ENCODE assay signal across 13 cellular contexts in the genomic region with DNA sequence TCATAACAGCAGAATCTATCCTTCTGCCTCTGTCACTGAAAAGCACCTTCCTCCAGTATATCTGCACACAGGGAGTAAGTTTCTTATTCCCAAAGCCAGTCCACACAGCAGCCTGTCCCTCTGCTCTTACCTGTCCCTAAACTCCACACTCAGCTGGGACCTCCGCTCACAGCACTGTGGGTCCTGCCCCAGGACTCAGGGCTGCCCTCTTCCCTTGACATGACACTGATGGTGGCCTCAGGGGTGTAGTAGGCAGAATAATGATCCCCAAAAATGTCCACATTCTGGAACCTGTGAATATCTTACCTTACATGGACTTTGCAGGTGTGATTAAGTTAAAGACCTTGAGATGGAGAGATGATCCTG. TPM values are rescaled to one million over a fixed set of nuclear protein-coding genes. Genes with fewer than 3 reads are reported as not detected.
A peak's percentile ranks its signal among the peaks of the same experiment; 100 is the strongest.
DNase-seq lines count a peak whose midpoint lies in the region; ATAC-seq and TF ChIP-seq lines count a peak whose summit lies in the region.
"Had no signal": no experiment of that assay in that cellular context is flagged by ENCODE, and none has a peak within 500 bp of the region (broad histone marks: within the 10 kb centered on the region; RNA-seq: fewer than 3 reads in every experiment).

No MANE protein-coding gene starts in this region.

- H3K9me3 ChIP-seq in DOHH2 (ENCODE audit: control insufficient read depth, insufficient read depth, low read length) (no peaks in the 10 kb centered on the region), Panc1 (ENCODE audit: control insufficient read depth, insufficient read depth, low read depth, low read length) (no peaks in the 10 kb centered on the region), smooth muscle cell (replicated peaks; ENCODE audit: low read depth) (no peaks in the 10 kb centered on the region), upper lobe of right lung (no peaks in the 10 kb centered on the region)

- intact Hi-C loops in Panc1 (cut with micrococcal nuclease; ENCODE audit: unreplicated experiment), result no loop called here
- intact Hi-C loops in upper lobe of right lung (cut with DNase I), result no loop called here

- peak overlapping the region; percentile 60 to 96 for H3K27ac Mint-ChIP-seq in effector memory CD8-positive, alpha-beta T cell

- H3K27ac ChIP-seq in DOHH2 (ENCODE audit: low read depth, low read length), result peak overlapping the region; percentile 25; the same call in 1 of the 2 replicates
- peak overlapping the region; percentile 99 for H3K27ac ChIP-seq in Panc1 (ENCODE audit: low read length)
- H3K27ac ChIP-seq in smooth muscle cell (ENCODE audit: low read depth), result no peak overlapping the region
- H3K27ac ChIP-seq in upper lobe of right lung, result no peak overlapping the region
- H3K27ac ChIP-seq: foreskin keratinocyte had no signal

- WGBS in smooth muscle cell (ENCODE audit: low lambda C conversion rate), result 96% methylated on average over 1 of the region's 1 CpG

- peak overlapping the region; percentile 56 for H3K4me2 ChIP-seq in DOHH2 (ENCODE audit: low read length)
- peak overlapping the region; percentile 4 for H3K4me2 ChIP-seq in smooth muscle cell

- no peaks in the 10 kb centered on the region for H3K9me3 Mint-ChIP-seq in effector memory CD8-positive, alpha-beta T cell

- H3K79me2 ChIP-seq in DOHH2 (ENCODE audit: control insufficient read depth, low read length) (no peaks in the 10 kb centered on the region), smooth muscle cell (ENCODE audit: low read depth) (no peaks in the 10 kb centered on the region)

- H3K4me3 ChIP-seq in DOHH2 (ENCODE audit: low read length) (peak overlapping the region; percentile 15), Panc1 (ENCODE audit: low read depth in 2 of 2, low read length in 2 of 2) (no peak overlapping the region), smooth muscle cell (no peak overlapping the region), upper lobe of right lung (no peak overlapping the region)
- H3K4me3 ChIP-seq: dorsolateral prefrontal cortex had no signal

- H3K27me3 ChIP-seq in DOHH2 (ENCODE audit: control insufficient read depth, low read length) (peaks cover 47% of the 10 kb centered on the region), Panc1 (ENCODE audit: control insufficient read depth, insufficient read depth, low read length) (no peaks in the 10 kb centered on the region), smooth muscle cell (ENCODE audit: low read depth) (no peaks in the 10 kb centered on the region), upper lobe of right lung (no peaks in the 10 kb centered on the region)
- H3K27me3 ChIP-seq: dorsolateral prefrontal cortex, foreskin keratinocyte had no signal

- POLR2A ChIA-PET in Panc1 (lab: Charles Lee), result no interaction called here

- peaks cover 53% of the 10 kb centered on the region for H3K4me1 ChIP-seq in DOHH2 (ENCODE audit: control insufficient read depth, low read length)
- peaks cover 79% of the 10 kb centered on the region for H3K4me1 ChIP-seq in Panc1 (ENCODE audit: control insufficient read depth, insufficient read depth, low read length)
- peaks cover 39% of the 10 kb centered on the region for H3K4me1 ChIP-seq in smooth muscle cell (ENCODE audit: low read depth)
- H3K4me1 ChIP-seq in upper lobe of right lung, result peaks cover 54% of the 10 kb centered on the region

- peaks cover 72 to 88% of the 10 kb centered on the region in 2 donors for H3K4me1 Mint-ChIP-seq in effector memory CD8-positive, alpha-beta T cell (ENCODE audit: low read depth in 2 of 2)

- H3F3A ChIP-seq in DOHH2 (ENCODE audit: control insufficient read depth, insufficient read depth), result peaks cover 16% of the 10 kb centered on the region
- peaks cover 23% of the 10 kb centered on the region for H3F3A ChIP-seq in smooth muscle cell (ENCODE audit: low read depth)

- no peak overlapping the region for H2AFZ ChIP-seq in smooth muscle cell (ENCODE audit: low read depth)

- no peaks in the 10 kb centered on the region for H3K9me2 ChIP-seq in DOHH2 (replicated peaks; ENCODE audit: control insufficient read depth, low read length)

- H3K27me3 Mint-ChIP-seq in effector memory CD8-positive, alpha-beta T cell, result no peaks in the 10 kb centered on the region

- peaks cover 14% of the 10 kb centered on the region; the same call in 1 of the 2 replicates for H4K20me1 ChIP-seq in DOHH2 (ENCODE audit: control insufficient read depth, insufficient read depth, low read depth, low read length)
- no peaks in the 10 kb centered on the region for H4K20me1 ChIP-seq in smooth muscle cell (ENCODE audit: low read depth)

- no peak for ATAC-seq in Panc1
- no peak for ATAC-seq in effector memory CD8-positive, alpha-beta T cell (replicated peaks)
- no peak for ATAC-seq in HG03139 (IDR thresholded peaks at IDR 0.05; ENCODE audit: unreplicated experiment)
- ATAC-seq in upper lobe of right lung, result no peak
- ATAC-seq: sciatic nerve had no signal

- peaks cover 13% of the 10 kb centered on the region for H3K36me3 Mint-ChIP-seq in effector memory CD8-positive, alpha-beta T cell (ENCODE audit: insufficient read depth)

- TF ChIP-seq CTCF in DOHH2 (IDR thresholded peaks at IDR 0.05; ENCODE audit: low read depth, low read length, poor library complexity, severe bottlenecking) (no peak), Panc1 (IDR thresholded peaks at IDR 0.05) (no peak), smooth muscle cell (IDR thresholded peaks at IDR 0.05; ENCODE audit: borderline replicate concordance, insufficient read depth, poor library complexity, severe bottlenecking) (no peak), upper lobe of right lung (IDR thresholded peaks at IDR 0.05) (no peak)

- DNase-seq in Panc1 (ENCODE audit: low read depth, low spot score), result no peak
- no peak for DNase-seq in effector memory CD8-positive, alpha-beta T cell
- no peak for DNase-seq in smooth muscle cell (lab: John Stamatoyannopoulos, UW; ENCODE audit: unreplicated experiment)
- no peak for DNase-seq in upper lobe of right lung
- DNase-seq in effector CD4-positive, alpha-beta T cell, result no peak
- DNase-seq: amygdala, dorsolateral prefrontal cortex, NCI-H2081 treated with DMSO at 0.1 percent for 48 hours, substantia nigra had no signal

- BruUV-seq in Panc1 (replicated peaks; lab: Mats Ljungman, UMichigan), result no TSS peak

- H3K9ac ChIP-seq in smooth muscle cell (ENCODE audit: low read depth), result no peak overlapping the region

- in situ Hi-C loops in Panc1 (cut with HindIII; ENCODE audit: low pct_unique_long_range_greater_than_20kb, low sequenced_read_pairs), result no loop called here

- H3K36me3 ChIP-seq in DOHH2 (ENCODE audit: control insufficient read depth, low read length) (no peaks in the 10 kb centered on the region), Panc1 (ENCODE audit: control insufficient read depth, insufficient read depth, low read length) (no peaks in the 10 kb centered on the region), smooth muscle cell (ENCODE audit: low read depth) (no peaks in the 10 kb centered on the region), upper lobe of right lung (no peaks in the 10 kb centered on the region)

- peak overlapping the region; percentile 78 to 82 for H3K4me3 Mint-ChIP-seq in effector memory CD8-positive, alpha-beta T cell

- CTCF ChIA-PET in Panc1 (lab: Charles Lee), result no interaction called here

RNA-seq across cellular contexts. Expression of gene EML4, which starts 39.7 kb away (rescaled TPM):
- total RNA-seq in Panc1 (2021; ENCODE audit: unreplicated experiment) (107 TPM), smooth muscle cell (46.2 and 55.9 TPM in 2 replicates), upper lobe of right lung (83.0 TPM)
- 47.3 TPM for polyA plus RNA-seq in Panc1 (2012; ENCODE audit: insufficient read length)
- 33.6 and 39.9 TPM in 2 replicates for polyA plus RNA-seq in smooth muscle cell

Comparison
In these comparisons a context has a peak if more than half of its experiments do, and no peak if none do; other contexts are left out.
1. H3K27ac ChIP-seq: peak in DOHH2 (single experiment) and Panc1 (single experiment); none in smooth muscle cell (single experiment) and upper lobe of right lung (single experiment).